In the genomic region with DNA sequence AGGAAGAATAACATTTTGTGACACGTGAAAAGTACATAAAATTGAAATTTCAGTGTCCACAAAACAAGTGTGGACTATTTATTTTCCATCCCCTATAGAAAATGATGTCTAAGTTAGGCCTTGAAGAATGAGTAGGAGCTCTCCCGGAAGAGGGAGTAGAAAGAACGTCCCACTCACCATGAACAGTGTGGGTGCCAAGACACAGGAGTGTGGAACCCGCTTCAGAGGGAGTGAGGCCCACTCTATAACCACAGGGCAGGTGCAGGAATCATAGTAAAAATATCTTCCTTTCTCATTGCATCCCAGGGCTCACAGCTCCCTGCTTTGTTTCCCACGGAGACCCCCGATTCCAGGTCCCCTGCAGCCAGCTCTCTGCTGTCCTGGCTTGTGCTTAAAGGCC, we compare ENCODE assay signal across 22 cellular contexts.
"Had no signal": no experiment of that assay in that cellular context is flagged by ENCODE, and none has a peak within 500 bp of the region (broad histone marks: within the 10 kb centered on the region; RNA-seq: fewer than 3 reads in every experiment).

No MANE protein-coding gene starts in this region.

- H3K27ac ChIP-seq: RWPE1 had no signal

- H3K4me3 ChIP-seq: MG63 had no signal

- H3K27me3 ChIP-seq: MG63 had no signal

- DNase-seq: IMR-90, Karpas-422, KG1, MG63, NCI-H1092, NCI-H1105 treated with DMSO at 0.1 percent for 48 hours, NCI-H1417 treated with DMSO at 0.1 percent for 48 hours, NCI-H146, NCI-H1694 treated with DMSO at 0.1 percent for 48 hours, NCI-H1930, NCI-H2081, NCI-H2107, NCI-H2227 treated with DMSO at 0.1 percent for 48 hours, NCI-H524, NCI-H526 treated with DMSO at 0.1 percent for 48 hours, NCI-H748 treated with DMSO at 0.1 percent for 48 hours, PC-3, SHP77, SK-N-SH had no signal

- H3K9ac ChIP-seq: SK-N-SH had no signal

- H3K9me3 ChIP-seq: MG63, SK-N-SH had no signal

- H3K36me3 ChIP-seq: MG63 had no signal

- H3K4me2 ChIP-seq: SK-N-SH had no signal

- ATAC-seq: HepG2, Panc1, PC-3 had no signal
